8 cellular contexts compared by ENCODE assay signal in genomic region chr10:93481931-93482834, GRCh38. TPM values are rescaled to one million over a fixed set of nuclear protein-coding genes. Genes with fewer than 3 reads are reported as not detected.
DNase-seq lines count a peak whose midpoint lies in the region; ATAC-seq, FAIRE-seq and TF ChIP-seq lines count a peak whose summit lies in the region.

Gene MYOF (minus strand): TSS chr10:93482334. CDS start chr10:93482194, 140 bp downstream.

- peaks cover 26% of the 10 kb centered on the region for H3K36me3 ChIP-seq in SJSA1
- no peaks in the 10 kb centered on the region for H3K36me3 ChIP-seq in pancreas

- intact Hi-C loops in cardiac septum (cut with DNase I) (loop anchor here (1.0 kb wide), 2 partner anchors 45 to 106 kb away; no protein-coding TSS in a partner anchor), pancreas (cut with DNase I) (loop anchor here in 2 of 3 donors (5.0 to 10.0 kb wide), 2 partner anchors 107 to 110 kb away; no protein-coding TSS in a partner anchor)

- DNase-seq in DMS79 (lab: John Stamatoyannopoulos, UW), result peak; percentile 14
- peak; percentile 61 for DNase-seq in KG1 (lab: John Stamatoyannopoulos, UW)
- DNase-seq in SJSA1 (ENCODE audit: low read depth in 1 of 2, low spot score in 2 of 2), result peak; percentile 81 to 95
- DNase-seq in amniotic stem cell (lab: John Stamatoyannopoulos, UW), result peak; percentile 93
- no peak for DNase-seq in cardiac septum (ENCODE audit: low spot score)
- peak in 5 of 6 donors; percentile 41 to 69 (median 42) for DNase-seq in pancreas
- DNase-seq in cortex of kidney (lab: John Stamatoyannopoulos, UW), result no peak

- H3K27me3 ChIP-seq in SJSA1 (replicated peaks), result no peaks in the 10 kb centered on the region
- no peaks in the 10 kb centered on the region for H3K27me3 ChIP-seq in pancreas

- TF ChIP-seq CTCF in pancreas (IDR thresholded peaks at IDR 0.05), result peak in 3 of 4 donors; percentile 28 to 37 (median 36)

- H3K9me3 ChIP-seq in SJSA1 (replicated peaks) (no peaks in the 10 kb centered on the region), pancreas (no peaks in the 10 kb centered on the region)

- peak; percentile 83 for FAIRE-seq in pancreas (lab: Jason Lieb, UNC)

- H3K4me3 ChIP-seq in SJSA1 (peak within 1 kb of the TSS; percentile 50), pancreas (peak within 1 kb of the TSS; percentile 15 to 65 (median 34))

- H3K4me1 ChIP-seq in SJSA1 (replicated peaks), result peaks cover 47% of the 10 kb centered on the region
- no peaks in the 10 kb centered on the region for H3K4me1 ChIP-seq in pancreas

- ATAC-seq in GM21529 (IDR thresholded peaks at IDR 0.05; ENCODE audit: unreplicated experiment) (peak; percentile 81), pancreas (peak; percentile 88 to 95 (median 95))

- peak within 1 kb of the TSS; percentile 95 for H3K27ac ChIP-seq in SJSA1
- H3K27ac ChIP-seq in pancreas, result peak within 1 kb of the TSS; percentile 44 to 90 (median 70)

- WGBS in pancreas, 2 donors, result 0 to 1% methylated on average over 31 of the region's 31 CpGs

RNA-seq across cellular contexts. Expression of gene MYOF, which starts in this region (rescaled TPM):
- 198 and 300 TPM in 2 replicates for total RNA-seq in SJSA1 (2014; rRNA removed; shearing (Covaris generic))
- total RNA-seq in cardiac septum, result 82.5 TPM
- 10 to 100 TPM in 5 of 6 donors, 1 to 10 TPM in 1; 6.7 to 38.2 (median 14.2) TPM for total RNA-seq in pancreas
- polyA plus RNA-seq in pancreas, result 1 to 10 TPM; 4.7 to 5.6 TPM

Comparison
In these comparisons a context has a peak if more than half of its experiments do, and no peak if none do; other contexts are left out.
1. DNase-seq: peak in DMS79 (single experiment), KG1 (single experiment), SJSA1 (2 of 2), amniotic stem cell (single experiment) and pancreas (5 of 6); none in cardiac septum (single experiment) and cortex of kidney (single experiment).